In the genomic region with DNA sequence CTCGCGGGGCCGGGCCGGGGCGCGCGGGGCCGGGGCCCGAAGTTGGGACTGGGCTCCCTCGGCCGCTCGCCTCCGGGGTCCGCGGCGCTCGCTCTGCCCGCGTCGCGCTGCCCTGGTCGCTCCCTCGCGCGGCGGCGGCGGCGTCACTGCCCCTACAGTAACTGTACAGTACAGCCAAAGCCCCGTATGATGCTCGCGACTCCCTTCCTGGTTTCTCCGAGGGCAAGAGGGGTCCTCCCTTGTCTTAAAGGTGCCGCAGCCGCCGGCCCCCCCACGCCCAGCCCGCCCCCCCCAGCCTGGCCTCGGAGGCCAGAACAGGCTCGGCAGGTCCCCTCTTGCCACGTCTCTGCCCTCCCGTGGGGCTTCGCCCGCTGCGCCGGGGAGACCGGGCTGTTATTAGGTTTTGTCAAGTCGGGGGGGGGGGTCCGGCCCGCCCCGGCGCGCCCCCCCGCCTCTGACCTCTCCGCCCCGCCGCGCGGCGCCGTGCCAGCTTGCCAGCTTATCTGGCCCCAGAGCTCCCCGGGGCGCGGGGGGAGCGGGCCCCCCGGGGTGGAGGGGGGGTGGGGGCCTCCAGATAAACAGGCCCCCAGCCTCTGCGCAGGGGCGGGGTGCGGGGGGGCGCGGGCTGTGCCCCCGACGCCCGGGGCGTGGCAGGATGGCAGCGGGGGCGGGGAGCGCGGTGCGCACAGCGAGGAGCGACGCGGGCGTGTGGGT, we compare ENCODE assay signal across 1 cellular context.
TF ChIP-seq lines count a peak whose summit lies in the region.

A gene (minus strand): TSS at position 218 of the 714 bp plus-strand sequence. CDS start 11,667 bp downstream, outside the sequence.

TF ChIP-seq in HEK293, 187 proteins besides CTCF, POLR2A, EP300 and RAD21 (continued from another document):
- TF ChIP-seq, protein P1, sequence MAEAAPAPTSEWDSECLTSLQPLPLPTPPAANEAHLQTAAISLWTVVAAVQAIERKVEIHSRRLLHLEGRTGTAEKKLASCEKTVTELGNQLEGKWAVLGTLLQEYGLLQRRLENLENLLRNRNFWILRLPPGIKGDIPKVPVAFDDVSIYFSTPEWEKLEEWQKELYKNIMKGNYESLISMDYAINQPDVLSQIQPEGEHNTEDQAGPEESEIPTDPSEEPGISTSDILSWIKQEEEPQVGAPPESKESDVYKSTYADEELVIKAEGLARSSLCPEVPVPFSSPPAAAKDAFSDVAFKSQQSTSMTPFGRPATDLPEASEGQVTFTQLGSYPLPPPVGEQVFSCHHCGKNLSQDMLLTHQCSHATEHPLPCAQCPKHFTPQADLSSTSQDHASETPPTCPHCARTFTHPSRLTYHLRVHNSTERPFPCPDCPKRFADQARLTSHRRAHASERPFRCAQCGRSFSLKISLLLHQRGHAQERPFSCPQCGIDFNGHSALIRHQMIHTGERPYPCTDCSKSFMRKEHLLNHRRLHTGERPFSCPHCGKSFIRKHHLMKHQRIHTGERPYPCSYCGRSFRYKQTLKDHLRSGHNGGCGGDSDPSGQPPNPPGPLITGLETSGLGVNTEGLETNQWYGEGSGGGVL (tag by site-specific recombination; IDR thresholded peaks at IDR 0.05) = peak; percentile 75
TF ChIP-seq in HEK293: peak in this region for 7.
